Comparison of ENCODE assay signal across 35 cellular contexts in the genomic region with DNA sequence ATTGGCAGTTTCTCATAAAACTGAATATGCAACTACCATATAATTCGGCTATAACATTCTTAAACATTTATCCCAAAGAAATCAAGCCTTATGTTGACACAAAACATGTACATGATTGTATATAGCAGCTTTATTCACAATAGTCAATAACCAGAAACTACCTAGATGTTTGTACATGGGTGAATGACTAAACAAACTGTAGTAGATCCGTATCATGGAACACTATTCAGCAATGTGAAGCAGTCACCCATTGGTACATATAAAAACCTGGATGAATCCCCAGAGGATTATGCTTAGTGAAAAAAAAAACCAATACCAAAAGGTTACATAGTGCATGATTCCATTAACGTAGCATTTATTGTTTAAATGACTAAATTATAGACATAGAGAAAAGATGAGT.
"Had no signal": no experiment of that assay in that cellular context is flagged by ENCODE, and none has a peak within 500 bp of the region (broad histone marks: within the 10 kb centered on the region; RNA-seq: fewer than 3 reads in every experiment).

No MANE protein-coding gene starts in this region.

- H3K9me3 ChIP-seq: MG63 had no signal

- DNase-seq: Karpas-422, Kasumi-1, MG63, MM.1S, MV-4-11, NCI-H1048, NCI-H1092, NCI-H1092 treated with DMSO at 0.1 percent for 48 hours, NCI-H1105, NCI-H1105 treated with DMSO at 0.1 percent for 48 hours, NCI-H1417 treated with DMSO at 0.1 percent for 48 hours, NCI-H1436, NCI-H1436 treated with DMSO at 0.1 percent for 48 hours, NCI-H146, NCI-H1694, NCI-H1694 treated with DMSO at 0.1 percent for 48 hours, NCI-H187, NCI-H187 treated with DMSO at 0.1 percent for 48 hours, NCI-H1930, NCI-H2029, NCI-H2029 treated with DMSO at 0.1 percent for 48 hours, NCI-H2081, NCI-H2081 treated with DMSO at 0.1 percent for 48 hours, NCI-H2107, NCI-H2227 treated with DMSO at 0.1 percent for 48 hours, NCI-H226, NCI-H345, NCI-H446, NCI-H446 treated with DMSO at 0.1 percent for 48 hours, NCI-H510A, NCI-H510A treated with DMSO at 0.1 percent for 48 hours, NCI-H524, NCI-H524 treated with DMSO at 0.1 percent for 48 hours, NCI-H526, NCI-H526 treated with DMSO at 0.1 percent for 48 hours had no signal

- H3K36me3 ChIP-seq: MG63 had no signal

- H3K27me3 ChIP-seq: MG63 had no signal

- H3K4me3 ChIP-seq: MG63 had no signal
